19 cellular contexts compared by ENCODE assay signal in genomic region chr1:116981521-116982037, GRCh38.
"Had no signal": no experiment of that assay in that cellular context is flagged by ENCODE, and none has a peak within 500 bp of the region (broad histone marks: within the 10 kb centered on the region; RNA-seq: fewer than 3 reads in every experiment).

No MANE protein-coding gene starts in this region.

- H3K27me3 Mint-ChIP-seq: activated naive CD8-positive, alpha-beta T cell treated with anti-CD3 and anti-CD28 coated beads, Interleukin-2, amount 50 U/mL, for 24 hours; progenitor cell of endocrine pancreas; stimulated activated naive CD8-positive, alpha-beta T cell treated with anti-CD3 and anti-CD28 coated beads, Interleukin-15, Interleukin-2, amounts not matched to agents 100 ng/mL and 50 ng/mL, for 24 hours had no signal

- DNase-seq: activated CD4-positive, alpha-beta T cell treated with anti-CD3 and anti-CD28 coated beads, Interleukin-2, amount 50 U/mL, for 1 hour; activated CD4-positive, CD25-positive, alpha-beta regulatory T cell; activated CD8-positive, alpha-beta memory T cell treated with anti-CD3 and anti-CD28 coated beads for 24 hours; activated naive CD4-positive, alpha-beta T cell treated with Interleukin-2 at 50 U/mL for 16 hours; activated naive CD8-positive, alpha-beta T cell treated with anti-CD3 and anti-CD28 coated beads, Interleukin-2, amount 50 U/mL, for 24 hours; aorta; islet precursor cell; left lung; natural killer cell; T-helper 2 cell had no signal

- ATAC-seq: activated naive CD8-positive, alpha-beta T cell treated with anti-CD3 and anti-CD28 coated beads, Interleukin-2, amount 50 U/mL, for 24 hours; left lung; natural killer cell had no signal

- H3K27ac Mint-ChIP-seq: activated naive CD8-positive, alpha-beta T cell treated with anti-CD3 and anti-CD28 coated beads, Interleukin-2, amount 50 U/mL, for 24 hours; memory B cell; natural killer cell; stimulated activated naive CD8-positive, alpha-beta T cell treated with anti-CD3 and anti-CD28 coated beads, Interleukin-15, Interleukin-2, amounts not matched to agents 100 ng/mL and 50 ng/mL, for 24 hours had no signal

- H3K9me3 Mint-ChIP-seq: activated naive CD8-positive, alpha-beta T cell treated with anti-CD3 and anti-CD28 coated beads, Interleukin-2, amount 50 U/mL, for 24 hours; memory B cell; natural killer cell; stimulated activated naive CD8-positive, alpha-beta T cell treated with anti-CD3 and anti-CD28 coated beads, Interleukin-15, Interleukin-2, amounts not matched to agents 100 ng/mL and 50 ng/mL, for 24 hours had no signal

- H3K4me3 Mint-ChIP-seq: activated naive CD8-positive, alpha-beta T cell treated with anti-CD3 and anti-CD28 coated beads, Interleukin-2, amount 50 U/mL, for 24 hours; memory B cell; natural killer cell; stimulated activated naive CD8-positive, alpha-beta T cell treated with anti-CD3 and anti-CD28 coated beads, Interleukin-15, Interleukin-2, amounts not matched to agents 100 ng/mL and 50 ng/mL, for 24 hours had no signal

- H3K27ac ChIP-seq: breast epithelium, epithelial cell of prostate, left lung, thoracic aorta had no signal

- H3K27me3 ChIP-seq: breast epithelium, gastroesophageal sphincter, left lung, right atrium auricular region had no signal

- H3K4me3 ChIP-seq: breast epithelium, gastroesophageal sphincter, left lung, right atrium auricular region, smooth muscle cell, thoracic aorta had no signal

- H3K9me3 ChIP-seq: breast epithelium, gastroesophageal sphincter, left lung, right atrium auricular region, thoracic aorta had no signal

- H3K4me2 ChIP-seq: smooth muscle cell had no signal

- H3K4me1 Mint-ChIP-seq: memory B cell had no signal

- H3K36me3 Mint-ChIP-seq: memory B cell, natural killer cell had no signal

- H3K36me3 ChIP-seq: breast epithelium, left lung, thoracic aorta had no signal

- H3K4me1 ChIP-seq: breast epithelium, left lung had no signal
